Comparison of ENCODE assay signal across 8 cellular contexts in genomic region chrX:101931104-101931493, GRCh38. TPM values are rescaled to one million over a fixed set of nuclear protein-coding genes. Genes with fewer than 3 reads are reported as not detected.
DNase-seq lines count a peak whose midpoint lies in the region; ATAC-seq and TF ChIP-seq lines count a peak whose summit lies in the region.

No MANE protein-coding gene starts in this region.

- H3K9me2 ChIP-seq in OCI-LY1 (ENCODE audit: low read depth, low read length) = no peaks in the 10 kb centered on the region

- H4K20me1 ChIP-seq in OCI-LY1 (ENCODE audit: insufficient read depth, low read length) = no peaks in the 10 kb centered on the region

- ATAC-seq in GM21367 (IDR thresholded peaks at IDR 0.05; ENCODE audit: unreplicated experiment) = peak; percentile 4
- ATAC-seq in esophagus mucosa = no peak
- ATAC-seq in HG03521 (IDR thresholded peaks at IDR 0.05; ENCODE audit: unreplicated experiment) = no peak

- peak overlapping the region; percentile 71 for H3K4me2 ChIP-seq in OCI-LY1 (ENCODE audit: low read length)

- H3K4me3 ChIP-seq in CD8-positive, alpha-beta memory T cell (ENCODE audit: low read length) = peak overlapping the region; percentile 35
- H3K4me3 ChIP-seq in OCI-LY1 (ENCODE audit: low read depth, low read length, poor library complexity, severe bottlenecking) (peak overlapping the region; percentile 75), esophagus (ENCODE audit: low read depth in 1 of 2, low read length in 2 of 2) (peak overlapping the region; percentile 64 to 68)

- H3K79me2 ChIP-seq in OCI-LY1 (ENCODE audit: insufficient read depth, low read length) = no peaks in the 10 kb centered on the region

- H3K4me1 Mint-ChIP-seq in CD8-positive, alpha-beta memory T cell = peaks cover 11 to 39% (median 23%) of the 10 kb centered on the region in 3 donors

- POLR2A ChIA-PET in CD8-positive, alpha-beta memory T cell (lab: Charles Lee) = interaction anchor here (0.7 to 1.6 kb wide), 10 partner anchors 9 to 722 kb away, joined by 3 to 13 read pairs (median 4); partner anchors contain the start of genes BEX5, RPL36A and TIMM8A

- no peaks in the 10 kb centered on the region for H3K9me3 ChIP-seq in CD8-positive, alpha-beta memory T cell (ENCODE audit: low read length)
- H3K9me3 ChIP-seq in OCI-LY1 (ENCODE audit: low read length) (no peaks in the 10 kb centered on the region), esophagus (ENCODE audit: control insufficient read depth in 2 of 2, insufficient read depth in 1 of 2, low read depth in 1 of 2, low read length in 1 of 2) (no peaks in the 10 kb centered on the region)

- no peak for TF ChIP-seq CTCF in OCI-LY1 (IDR thresholded peaks at IDR 0.05; ENCODE audit: low read length)

- H3K27me3 Mint-ChIP-seq in CD8-positive, alpha-beta memory T cell = no peaks in the 10 kb centered on the region

- no peaks in the 10 kb centered on the region for H3K36me3 ChIP-seq in CD8-positive, alpha-beta memory T cell (ENCODE audit: insufficient read depth, low read length)
- H3K36me3 ChIP-seq in OCI-LY1 (ENCODE audit: insufficient read depth, low read length) (no peaks in the 10 kb centered on the region), esophagus (ENCODE audit: control insufficient read depth in 2 of 2, insufficient read depth in 2 of 2, low read length in 1 of 2) (no peaks in the 10 kb centered on the region)

- 5 to 29% methylated on average over 7 of the region's 7 CpGs for WGBS in esophagus, 2 donors

- peak overlapping the region; percentile 77 to 93 (median 82) for H3K4me3 Mint-ChIP-seq in CD8-positive, alpha-beta memory T cell

- no peaks in the 10 kb centered on the region for H3K4me1 ChIP-seq in CD8-positive, alpha-beta memory T cell (ENCODE audit: insufficient read depth, low read length)
- H3K4me1 ChIP-seq in OCI-LY1 (ENCODE audit: insufficient read depth, low read length, severe bottlenecking) = peaks cover 9% of the 10 kb centered on the region
- H3K4me1 ChIP-seq in esophagus (ENCODE audit: control insufficient read depth in 2 of 2, insufficient read depth in 2 of 2, low read length in 1 of 2) = no peaks in the 10 kb centered on the region

- peaks cover 0 to 5% (median 0%) of the 10 kb centered on the region in 3 donors for H3K36me3 Mint-ChIP-seq in CD8-positive, alpha-beta memory T cell

- CTCF ChIA-PET in CD8-positive, alpha-beta memory T cell (lab: Charles Lee) = no interaction called here

- peak overlapping the region; percentile 89 to 96 (median 92) for H3K27ac Mint-ChIP-seq in CD8-positive, alpha-beta memory T cell

- no peak for DNase-seq in CD8-positive, alpha-beta memory T cell
- DNase-seq in occipital lobe (lab: John Stamatoyannopoulos, UW) = peak; percentile 13
- no peak for DNase-seq in stimulated activated CD4-positive, alpha-beta T cell treated with anti-CD3 and anti-CD28 coated beads, Interleukin-4, amount 100 ng/mL, for 1 hour

- H3F3A ChIP-seq in OCI-LY1 (ENCODE audit: insufficient read depth, low read length) = no peaks in the 10 kb centered on the region

- peaks cover 0 to 2% (median 0%) of the 10 kb centered on the region in 5 donors for H3K9me3 Mint-ChIP-seq in CD8-positive, alpha-beta memory T cell

- no peak overlapping the region for H2AFZ ChIP-seq in OCI-LY1 (ENCODE audit: low read length)

- H3K9ac ChIP-seq in OCI-LY1 (ENCODE audit: low read length) = peak overlapping the region; percentile 95

- no peaks in the 10 kb centered on the region for H3K27me3 ChIP-seq in CD8-positive, alpha-beta memory T cell (ENCODE audit: insufficient read depth, low read length, poor library complexity, severe bottlenecking)
- H3K27me3 ChIP-seq in OCI-LY1 (ENCODE audit: insufficient read depth, low read length) = no peaks in the 10 kb centered on the region
- H3K27me3 ChIP-seq in esophagus (ENCODE audit: control insufficient read depth in 1 of 2, insufficient read depth in 2 of 2, low read length in 2 of 2) = no peaks in the 10 kb centered on the region

- H3K27ac ChIP-seq in CD8-positive, alpha-beta memory T cell (ENCODE audit: low read depth, low read length) = peak overlapping the region; percentile 57
- H3K27ac ChIP-seq in OCI-LY1 (ENCODE audit: low read depth, low read length, poor library complexity, severe bottlenecking) (peak overlapping the region; percentile 66), esophagus (ENCODE audit: low read depth in 2 of 2, low read length in 1 of 2) (peak overlapping the region; percentile 89 to 93)

RNA-seq across cellular contexts. Expression of gene ZMAT1, which starts 0.7 kb away (rescaled TPM):
- 1 to 10 TPM; 3.2 to 4.4 TPM for total RNA-seq in CD8-positive, alpha-beta memory T cell
- 2.5 TPM for polyA plus RNA-seq in CD8-positive, alpha-beta memory T cell
- 1 to 10 TPM; 1.6 to 3.9 TPM for polyA plus RNA-seq in esophagus
- total RNA-seq in occipital lobe = 7.5 TPM
- 0.36 TPM for total RNA-seq in esophagus mucosa
